16 cellular contexts compared by ENCODE assay signal in the genomic region with DNA sequence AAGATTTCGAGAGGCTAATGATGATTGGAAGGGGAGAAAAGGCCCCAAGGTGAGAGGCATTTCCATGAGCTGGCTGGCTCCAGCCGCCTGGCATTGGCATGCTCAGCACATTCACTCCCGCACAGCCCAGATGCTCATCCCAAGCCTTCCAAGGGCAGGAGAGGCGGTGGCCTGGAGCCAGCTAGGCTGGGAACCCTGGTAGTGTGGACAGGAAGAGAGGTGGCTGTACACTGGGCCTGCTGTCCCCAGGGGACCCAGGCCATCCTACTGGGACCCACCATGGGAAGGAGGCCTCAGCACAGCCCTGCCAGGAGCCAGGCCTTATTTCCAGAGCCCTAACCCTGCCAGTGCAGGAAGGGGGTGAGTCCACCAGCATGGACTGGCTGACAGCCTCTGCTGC.
A peak's percentile ranks its signal among the peaks of the same experiment; 100 is the strongest.
DNase-seq lines count a peak whose midpoint lies in the region; ATAC-seq, FAIRE-seq and TF ChIP-seq lines count a peak whose summit lies in the region.
"Had no signal": no experiment of that assay in that cellular context is flagged by ENCODE, and none has a peak within 500 bp of the region (broad histone marks: within the 10 kb centered on the region; RNA-seq: fewer than 3 reads in every experiment).

No MANE protein-coding gene starts in this region.

- H3K79me1 ChIP-seq in H1 (ENCODE audit: low read depth, low read length), result no peaks in the 10 kb centered on the region

- H3K27ac ChIP-seq in H1 (ENCODE audit: low read depth, low read length), result no peak overlapping the region
- H3K27ac ChIP-seq: BLaER1 had no signal

- no peaks in the 10 kb centered on the region for H3K9me3 ChIP-seq in H1 (ENCODE audit: insufficient read depth in 2 of 2, low read depth in 1 of 2, low read length in 1 of 2)
- H3K9me3 ChIP-seq: BLaER1, HAP-1 had no signal

- CTCF ChIA-PET in H1 (lab: Charles Lee; ENCODE audit: partially characterized antibody), result interaction anchor here (0.6 to 6.4 kb wide), 9 partner anchors 7 to 91 kb away, joined by 3 to 54 read pairs (median 4); no protein-coding TSS in a partner anchor
- CTCF ChIA-PET in activated CD4-positive, alpha-beta T cell treated with anti-CD3 and anti-CD28 coated beads for 36 hours (lab: Charles Lee), result no interaction called here

- H3K79me2 ChIP-seq in H1 (ENCODE audit: control insufficient read depth in 1 of 2, insufficient read depth in 2 of 2, low read length in 2 of 2), result no peaks in the 10 kb centered on the region

- H3K27me3 Mint-ChIP-seq in activated CD4-positive, alpha-beta T cell treated with anti-CD3 and anti-CD28 coated beads for 36 hours, result peaks cover 2% of the 10 kb centered on the region
- H3K27me3 Mint-ChIP-seq: stimulated activated naive CD8-positive, alpha-beta T cell treated with anti-CD3 and anti-CD28 coated beads, Interleukin-15, Interleukin-2, amounts not matched to agents 100 ng/mL and 50 ng/mL, for 24 hours had no signal

- no peak overlapping the region for H3K18ac ChIP-seq in H1 (ENCODE audit: extremely low read depth, low read length)

- no peaks in the 10 kb centered on the region for H4K20me1 ChIP-seq in H1 (replicated peaks in 1 of 2; ENCODE audit: control insufficient read depth in 1 of 2, insufficient read depth in 2 of 2, low read length in 2 of 2)
- H4K20me1 ChIP-seq: BLaER1 had no signal

- H3K4me1 ChIP-seq in H1 (replicated peaks in 1 of 4; ENCODE audit: control insufficient read depth in 3 of 4, insufficient read depth in 4 of 4, low read length in 3 of 4), result no peaks in the 10 kb centered on the region; a peak in 1 of 7 replicates
- H3K4me1 ChIP-seq: HAP-1 had no signal

- peaks cover 5% of the 10 kb centered on the region for H3K4me1 Mint-ChIP-seq in activated CD4-positive, alpha-beta T cell treated with anti-CD3 and anti-CD28 coated beads for 36 hours

- no peak overlapping the region for H3K4me3 Mint-ChIP-seq in activated CD4-positive, alpha-beta T cell treated with anti-CD3 and anti-CD28 coated beads for 36 hours
- H3K4me3 Mint-ChIP-seq: activated naive CD8-positive, alpha-beta T cell; stimulated activated naive CD8-positive, alpha-beta T cell treated with anti-CD3 and anti-CD28 coated beads, Interleukin-15, Interleukin-2, amounts not matched to agents 100 ng/mL and 50 ng/mL, for 24 hours had no signal

- no peak overlapping the region for H4K5ac ChIP-seq in H1 (ENCODE audit: insufficient read length, low read depth, low read length)

- TF ChIP-seq CTCF in H1 (IDR thresholded peaks at IDR 0.05; ENCODE audit: control extremely low read depth in 1 of 3, insufficient read depth in 1 of 3, low read depth in 1 of 3, low read length in 3 of 3), result no peak

- no peak overlapping the region for H3K14ac ChIP-seq in H1 (ENCODE audit: insufficient read length)

- no peak for FAIRE-seq in H1 (lab: Jason Lieb, UNC)
- FAIRE-seq: bronchial epithelial cell, TTC549 had no signal

- no peak overlapping the region for H3K27ac Mint-ChIP-seq in activated CD4-positive, alpha-beta T cell treated with anti-CD3 and anti-CD28 coated beads for 36 hours
- H3K27ac Mint-ChIP-seq: activated naive CD8-positive, alpha-beta T cell; stimulated activated naive CD8-positive, alpha-beta T cell treated with anti-CD3 and anti-CD28 coated beads, Interleukin-15, Interleukin-2, amounts not matched to agents 100 ng/mL and 50 ng/mL, for 24 hours had no signal

- no peak overlapping the region for H4K91ac ChIP-seq in H1 (replicated peaks; ENCODE audit: insufficient read length, low read length)

- no peak overlapping the region for H2BK15ac ChIP-seq in H1 (ENCODE audit: low read length)

- peak overlapping the region; percentile 39; the same call in 1 of the 2 replicates for H4K8ac ChIP-seq in H1 (ENCODE audit: extremely low read depth, insufficient read depth, low read length)

- no peak overlapping the region for H3K4ac ChIP-seq in H1 (replicated peaks; ENCODE audit: insufficient read length, low read depth, low read length)

- no peak overlapping the region for H2BK120ac ChIP-seq in H1 (replicated peaks; ENCODE audit: low read depth, low read length)

- 74% methylated on average over 4 of the region's 4 CpGs; no CpG with 5 or more reads in 1 of the 2 experiments for WGBS in H1 (ENCODE audit: extremely low coverage in 1 of 2, insufficient coverage in 1 of 2, insufficient read length in 1 of 2, insufficient replicate concordance in 2 of 2, low coverage in 1 of 2, low lambda C conversion rate in 2 of 2, missing lambda C conversion rate in 1 of 2), 2 experiments

- no peak overlapping the region for H3K9ac ChIP-seq in H1 (replicated peaks in 1 of 4; ENCODE audit: extremely low read depth in 1 of 4, low read depth in 3 of 4, low read length in 3 of 4)
- H3K9ac ChIP-seq: BLaER1 had no signal

- no peaks in the 10 kb centered on the region for H3K9me3 Mint-ChIP-seq in activated CD4-positive, alpha-beta T cell treated with anti-CD3 and anti-CD28 coated beads for 36 hours (ENCODE audit: low read depth)
- H3K9me3 Mint-ChIP-seq: stimulated activated naive CD8-positive, alpha-beta T cell treated with anti-CD3 and anti-CD28 coated beads, Interleukin-15, Interleukin-2, amounts not matched to agents 100 ng/mL and 50 ng/mL, for 24 hours had no signal

- no peak for TF ChIP-seq EP300 in H1 (IDR thresholded peaks at IDR 0.05; ENCODE audit: borderline replicate concordance in 1 of 2, low read depth in 2 of 2, low read length in 2 of 2)

- no peaks in the 10 kb centered on the region for H3K36me3 Mint-ChIP-seq in activated CD4-positive, alpha-beta T cell treated with anti-CD3 and anti-CD28 coated beads for 36 hours (ENCODE audit: low read depth)
- H3K36me3 Mint-ChIP-seq: activated naive CD8-positive, alpha-beta T cell had no signal

- H3K23ac ChIP-seq in H1 (ENCODE audit: insufficient read length), result no peak overlapping the region

- TF ChIP-seq RAD21 in H1 (IDR thresholded peaks at IDR 0.05 in 1 of 2, conservative IDR thresholded peaks at IDR 0.05 in 1 of 2; ENCODE audit: low read depth in 2 of 2, low read length in 2 of 2), result no peak

- no peak overlapping the region for H3K56ac ChIP-seq in H1 (replicated peaks; ENCODE audit: insufficient read length, low read depth, low read length)

- no peaks in the 10 kb centered on the region for H3K27me3 ChIP-seq in H1 (replicated peaks in 1 of 4; ENCODE audit: control insufficient read depth in 3 of 4, extremely low read depth in 1 of 4, insufficient read depth in 3 of 4, low read length in 3 of 4)
- H3K27me3 ChIP-seq in H7 (ENCODE audit: control insufficient read depth, insufficient read depth, low read length), result no peaks in the 10 kb centered on the region
- H3K27me3 ChIP-seq: BLaER1 had no signal

- intact Hi-C loops in sciatic nerve (cut with DNase I), result no loop called here
- intact Hi-C loops in activated CD4-positive, alpha-beta T cell treated with anti-CD3 and anti-CD28 coated beads for 36 hours (cut with DNase I, micrococcal nuclease), result no loop called here

- H2AFZ ChIP-seq in H1 (ENCODE audit: low read length), result no peak overlapping the region

- POLR2A ChIA-PET in H1 (lab: Charles Lee; ENCODE audit: partially characterized antibody), result no interaction called here
- POLR2A ChIA-PET in activated CD4-positive, alpha-beta T cell treated with anti-CD3 and anti-CD28 coated beads for 36 hours (lab: Charles Lee), result no interaction called here

- no peak overlapping the region for H2BK20ac ChIP-seq in H1 (ENCODE audit: low read length)

- H3K4me2 ChIP-seq in H1 (ENCODE audit: insufficient read depth in 1 of 2, low read depth in 2 of 2, low read length in 2 of 2), result no peak overlapping the region
- H3K4me2 ChIP-seq: BLaER1 had no signal

- no peak for TF ChIP-seq POLR2A in H1 (IDR thresholded peaks at IDR 0.05; ENCODE audit: control extremely low read depth in 1 of 2, low read depth in 2 of 2, low read length in 2 of 2)

- H3K4me3 ChIP-seq in H1 (ENCODE audit: extremely low read depth in 1 of 4, insufficient read depth in 2 of 4, low read depth in 3 of 4, low read length in 4 of 4), result no peak overlapping the region
- no peak overlapping the region for H3K4me3 ChIP-seq in H7 (ENCODE audit: insufficient read depth, low read depth, low read length)
- H3K4me3 ChIP-seq: BLaER1, HAP-1 had no signal

- no peak overlapping the region for H2AK5ac ChIP-seq in H1 (ENCODE audit: low read depth, low read length)

- H2BK12ac ChIP-seq in H1 (ENCODE audit: low read depth, low read length), result no peak overlapping the region

- H3K23me2 ChIP-seq in H1 (ENCODE audit: low read depth, low read length), result no peaks in the 10 kb centered on the region

- DNase-seq in EH (ENCODE audit: low read depth), result peak; percentile 17
- peak; percentile 38 for DNase-seq in NCI-H510A (lab: John Stamatoyannopoulos, UW)
- no peak for DNase-seq in H1 (ENCODE audit: low read depth in 1 of 2, low spot score in 2 of 2)
- no peak for DNase-seq in sciatic nerve (ENCODE audit: low spot score)
- DNase-seq in H7, result no peak
- no peak for DNase-seq in GDM1 (lab: John Stamatoyannopoulos, UW)
- no peak for DNase-seq in activated CD4-positive, alpha-beta T cell treated with anti-CD3 and anti-CD28 coated beads for 36 hours
- DNase-seq: activated CD4-positive, alpha-beta T cell treated with anti-CD3 and anti-CD28 coated beads, Interleukin-2, amount 50 U/mL, for 1 hour; DMS153 had no signal

- H3K36me3 ChIP-seq in H1 (ENCODE audit: control insufficient read depth in 2 of 4, insufficient read depth in 4 of 4, low read length in 3 of 4) (no peaks in the 10 kb centered on the region), H7 (replicated peaks; ENCODE audit: control insufficient read depth, insufficient read depth, low read length) (no peaks in the 10 kb centered on the region)
- H3K36me3 ChIP-seq: BLaER1, HAP-1 had no signal

- peak; percentile 21 for ATAC-seq in sciatic nerve
- ATAC-seq in activated CD4-positive, alpha-beta T cell treated with anti-CD3 and anti-CD28 coated beads for 36 hours, result no peak
- ATAC-seq: left lobe of liver had no signal

- no peak overlapping the region for H2BK5ac ChIP-seq in H1 (ENCODE audit: low read depth, low read length)

TF ChIP-seq in H1, 55 proteins besides CTCF, POLR2A, EP300 and RAD21:
- TF ChIP-seq TAF1 (IDR thresholded peaks at IDR 0.05; ENCODE audit: low read depth, low read length) (no peak), KDM1A (IDR thresholded peaks at IDR 0.05; ENCODE audit: borderline replicate concordance, low read length) (no peak), CEBPB (IDR thresholded peaks at IDR 0.05; ENCODE audit: low read depth, low read length) (no peak), SUZ12 (IDR thresholded peaks at IDR 0.05; ENCODE audit: low read length) (no peak)
TF ChIP-seq in H1: peak in this region for 0.

Comparison
In these comparisons a context has a peak if more than half of its experiments do, and no peak if none do; other contexts are left out.
1. DNase-seq: peak in EH (single experiment) and NCI-H510A (single experiment); none in H1 (0 of 2), sciatic nerve (single experiment), H7 (single experiment), GDM1 (single experiment) and activated CD4-positive, alpha-beta T cell treated with anti-CD3 and anti-CD28 coated beads for 36 hours (single experiment).